Comparison of ENCODE assay signal across 2 cellular contexts in genomic region chr1:93399781-93400180, GRCh38.
TF ChIP-seq lines count a peak whose summit lies in the region.

No MANE protein-coding gene starts in this region.

TF ChIP-seq in IMR-90, 13 proteins besides CTCF, POLR2A, EP300 and RAD21:
- no peak for TF ChIP-seq MAFK (IDR thresholded peaks at IDR 0.05; ENCODE audit: low read depth, low read length)

TF ChIP-seq in H1, 55 proteins besides CTCF, POLR2A, EP300 and RAD21:
- TF ChIP-seq MAX (IDR thresholded peaks at IDR 0.05), result no peak
- peak; percentile 46; the same call in 1 of the 2 replicates for TF ChIP-seq TEAD4 (IDR thresholded peaks at IDR 0.05; ENCODE audit: low read depth, low read length)
